25 cellular contexts compared by ENCODE assay signal in genomic region chr20:8049321-8049720, GRCh38.
"Had no signal": no experiment of that assay in that cellular context is flagged by ENCODE, and none has a peak within 500 bp of the region (broad histone marks: within the 10 kb centered on the region; RNA-seq: fewer than 3 reads in every experiment).

No MANE protein-coding gene starts in this region.

- H3K27ac Mint-ChIP-seq: activated B cell treated with CpG ODN at 0.5 μM for 24 hours; activated CD4-positive, alpha-beta T cell treated with anti-CD3 and anti-CD28 coated beads for 36 hours; activated naive CD8-positive, alpha-beta T cell treated with anti-CD3 and anti-CD28 coated beads, Interleukin-2, amount 10 ng/mL, durations not matched to agents 7 days and 5 days; activated T-helper 2 cell treated with anti-CD3 and anti-CD28 coated beads, Interferon-gamma antibody, Interleukin-2, Interleukin-4, amounts not matched to agents 10 μg/mL and 5 μg/mL and 100 μg/mL, durations not matched to agents 14 hours and 24 hours and 36 hours had no signal

- H3K36me3 Mint-ChIP-seq: activated naive CD8-positive, alpha-beta T cell treated with anti-CD3 and anti-CD28 coated beads, Interleukin-2, amount 10 ng/mL, durations not matched to agents 7 days and 5 days; stimulated activated effector memory CD8-positive, alpha-beta T cell treated with anti-CD3 and anti-CD28 coated beads, Interleukin-12 subunit alpha, Interleukin-12 subunit beta, amount 100 ng/mL, for 72 hours had no signal

- H3K9me3 Mint-ChIP-seq: activated B cell treated with CpG ODN at 0.5 μM for 24 hours; activated naive CD8-positive, alpha-beta T cell treated with anti-CD3 and anti-CD28 coated beads, Interleukin-2, amount 10 ng/mL, durations not matched to agents 7 days and 5 days; activated T-cell treated with anti-CD3 and anti-CD28 coated beads, Interleukin-2, amount 50 U/mL, for 4 hours; activated T-helper 2 cell treated with anti-CD3 and anti-CD28 coated beads, Interferon-gamma antibody, Interleukin-2, Interleukin-4, amounts not matched to agents 10 μg/mL and 5 μg/mL and 100 μg/mL, durations not matched to agents 14 hours and 24 hours and 36 hours; stimulated activated effector memory CD8-positive, alpha-beta T cell treated with anti-CD3 and anti-CD28 coated beads, Interleukin-12 subunit alpha, Interleukin-12 subunit beta, amount 100 ng/mL, for 72 hours; stimulated activated naive CD8-positive, alpha-beta T cell treated with anti-CD3 and anti-CD28 coated beads, Interleukin-15, amount 100 ng/mL, for 72 hours had no signal

- ATAC-seq: activated CD4-positive, alpha-beta T cell treated with anti-CD3 and anti-CD28 coated beads for 36 hours; activated T-cell treated with anti-CD3 and anti-CD28 coated beads, Interleukin-2, amount 50 U/mL, for 4 hours; gastroesophageal sphincter; sciatic nerve; stimulated activated effector memory CD8-positive, alpha-beta T cell treated with anti-CD3 and anti-CD28 coated beads, Interleukin-12 subunit alpha, Interleukin-12 subunit beta, amount 100 ng/mL, for 72 hours; stimulated activated naive CD8-positive, alpha-beta T cell treated with anti-CD3 and anti-CD28 coated beads, Interleukin-15, amount 100 ng/mL, for 72 hours had no signal

- H3K36me3 ChIP-seq: gastroesophageal sphincter, neutrophil, tibial nerve had no signal

- H3K9me3 ChIP-seq: gastroesophageal sphincter, neutrophil, tibial nerve had no signal

- DNase-seq: activated B cell treated with CpG ODN at 0.5 μM for 24 hours; activated CD4-positive, alpha-beta T cell treated with anti-CD3 and anti-CD28 coated beads for 36 hours; activated CD4-positive, alpha-beta T cell treated with anti-CD3 and anti-CD28 coated beads, Interleukin-2, amount 50 U/mL, for 4 hours; activated CD8-positive, alpha-beta memory T cell treated with anti-CD3 and anti-CD28 coated beads for 24 hours; activated CD8-positive, alpha-beta memory T cell treated with anti-CD3 and anti-CD28 coated beads, Interleukin-2, amount 50 U/mL, for 48 hours; activated naive CD4-positive, alpha-beta T cell; activated naive CD8-positive, alpha-beta T cell treated with anti-CD3 and anti-CD28 coated beads, Interleukin-2, amount 10 ng/mL, durations not matched to agents 7 days and 5 days; activated T-cell treated with anti-CD3 and anti-CD28 coated beads, Interleukin-2, amount 50 U/mL, for 4 hours; cerebellar nuclear complex; head of caudate nucleus; hypothalamus; midbrain; small intestine; stimulated activated CD4-positive, alpha-beta T cell treated with anti-CD3 and anti-CD28 coated beads, Interleukin-2, amount 100 ng/mL, for 24 hours; stimulated activated naive CD8-positive, alpha-beta T cell treated with anti-CD3 and anti-CD28 coated beads, Interleukin-15, amount 100 ng/mL, for 72 hours; T-helper 9 cell had no signal

- H3K27ac ChIP-seq: coronary artery, epithelial cell of prostate, gastroesophageal sphincter, neutrophil, tibial nerve had no signal

- H3K27me3 ChIP-seq: gastroesophageal sphincter, neutrophil, tibial nerve had no signal

- H3K4me3 ChIP-seq: coronary artery, gastroesophageal sphincter, tibial nerve had no signal

- H3K4me1 ChIP-seq: gastroesophageal sphincter, tibial nerve had no signal

- H3K4me3 Mint-ChIP-seq: activated B cell treated with CpG ODN at 0.5 μM for 24 hours; activated CD4-positive, alpha-beta T cell treated with anti-CD3 and anti-CD28 coated beads for 36 hours; activated naive CD8-positive, alpha-beta T cell treated with anti-CD3 and anti-CD28 coated beads, Interleukin-2, amount 10 ng/mL, durations not matched to agents 7 days and 5 days; activated T-cell treated with anti-CD3 and anti-CD28 coated beads, Interleukin-2, amount 50 U/mL, for 4 hours; nephron; stimulated activated effector memory CD8-positive, alpha-beta T cell treated with anti-CD3 and anti-CD28 coated beads, Interleukin-12 subunit alpha, Interleukin-12 subunit beta, amount 100 ng/mL, for 72 hours; stimulated activated naive CD8-positive, alpha-beta T cell treated with anti-CD3 and anti-CD28 coated beads, Interleukin-15, amount 100 ng/mL, for 72 hours had no signal

- H3K4me1 Mint-ChIP-seq: activated B cell treated with CpG ODN at 0.5 μM for 24 hours; activated CD4-positive, alpha-beta T cell treated with anti-CD3 and anti-CD28 coated beads for 36 hours; activated naive CD8-positive, alpha-beta T cell treated with anti-CD3 and anti-CD28 coated beads, Interleukin-2, amount 10 ng/mL, durations not matched to agents 7 days and 5 days had no signal
